9 cellular contexts compared by ENCODE assay signal in genomic region chr3:122975924-122976293, GRCh38. TPM values are rescaled to one million over a fixed set of nuclear protein-coding genes. Genes with fewer than 3 reads are reported as not detected.
DNase-seq lines count a peak whose midpoint lies in the region; ATAC-seq and TF ChIP-seq lines count a peak whose summit lies in the region.
"Had no signal": no experiment of that assay in that cellular context is flagged by ENCODE, and none has a peak within 500 bp of the region (broad histone marks: within the 10 kb centered on the region; RNA-seq: fewer than 3 reads in every experiment).

No MANE protein-coding gene starts in this region.

- 77 to 86% methylated on average over 4 of the region's 4 CpGs for WGBS in body of pancreas, 2 donors

- no peaks in the 10 kb centered on the region for H3K9me3 Mint-ChIP-seq in naive B cell

- H3K27ac ChIP-seq in body of pancreas, result no peak overlapping the region

- peaks cover 23 to 41% (median 33%) of the 10 kb centered on the region in 3 donors for H3K4me1 Mint-ChIP-seq in naive B cell

- DNase-seq in naive B cell, result no peak
- DNase-seq in T1000 (lab: John Stamatoyannopoulos, UW), result no peak
- DNase-seq in NCI-H774 (lab: John Stamatoyannopoulos, UW), result no peak
- DNase-seq in body of pancreas, result no peak
- DNase-seq: effector CD4-positive, alpha-beta T cell had no signal

- H3K4me3 Mint-ChIP-seq in naive B cell, result peak overlapping the region in 5 of 8 donors; percentile 54 to 87 (median 75)

- TF ChIP-seq POLR2A in body of pancreas (IDR thresholded peaks at IDR 0.05), result no peak

- H3K27ac Mint-ChIP-seq in naive B cell, result peak overlapping the region in 3 of 6 donors; percentile 3 to 40 (median 11)

- peaks cover 0 to 9% (median 6%) of the 10 kb centered on the region in 3 donors for H3K27me3 Mint-ChIP-seq in naive B cell

- no peaks in the 10 kb centered on the region for H3K9me3 ChIP-seq in body of pancreas

- H3K27me3 ChIP-seq in body of pancreas, result no peaks in the 10 kb centered on the region

- H3K36me3 Mint-ChIP-seq in naive B cell, result no peaks in the 10 kb centered on the region

- ATAC-seq in GM18868 (IDR thresholded peaks at IDR 0.05; ENCODE audit: unreplicated experiment) (peak; percentile 50), HG02678 (IDR thresholded peaks at IDR 0.05; ENCODE audit: unreplicated experiment) (peak; percentile 45), SK-N-SH treated with all-trans-retinoic acid at 6 μM for 48 hours (peak; percentile 18), naive B cell (ENCODE audit: low read depth in 2 of 2) (peak; percentile 66 to 70), GM21526 (IDR thresholded peaks at IDR 0.05; ENCODE audit: low FRiP score, unreplicated experiment) (no peak), body of pancreas (no peak)

- H3K4me1 ChIP-seq in body of pancreas, result no peaks in the 10 kb centered on the region

- no peaks in the 10 kb centered on the region for H3K36me3 ChIP-seq in body of pancreas (replicated peaks in 1 of 2; ENCODE audit: insufficient read depth in 1 of 2, low read depth in 2 of 2)

- intact Hi-C loops in body of pancreas (cut with DNase I), result no loop called here

- H3K4me3 ChIP-seq in body of pancreas, result no peak overlapping the region

- no peak for TF ChIP-seq CTCF in body of pancreas (IDR thresholded peaks at IDR 0.05)

TF ChIP-seq in SK-N-SH treated with all-trans-retinoic acid at 6 μM for 48 hours, 23 proteins besides CTCF, POLR2A, EP300 and RAD21:
- no peak for TF ChIP-seq ISL1 (CRISPR knock-in tag; IDR thresholded peaks at IDR 0.05)
- no peak for TF ChIP-seq ZFP3 (CRISPR knock-in tag; IDR thresholded peaks at IDR 0.05)
- no peak for TF ChIP-seq ZNF565 (CRISPR knock-in tag; conservative IDR thresholded peaks at IDR 0.05; ENCODE audit: low read depth)
- TF ChIP-seq PATZ1 (CRISPR knock-in tag; IDR thresholded peaks at IDR 0.05; ENCODE audit: borderline replicate concordance), result no peak
- TF ChIP-seq POU6F1 (CRISPR knock-in tag; IDR thresholded peaks at IDR 0.05; ENCODE audit: borderline replicate concordance, low read depth), result no peak
- TF ChIP-seq ZFP30 (CRISPR knock-in tag; IDR thresholded peaks at IDR 0.05), result no peak
- TF ChIP-seq CSRNP3 (CRISPR knock-in tag; IDR thresholded peaks at IDR 0.05), result no peak
- TF ChIP-seq BACH2 (CRISPR knock-in tag; IDR thresholded peaks at IDR 0.05; ENCODE audit: borderline replicate concordance), result no peak
- no peak for TF ChIP-seq OSR1 (CRISPR knock-in tag; IDR thresholded peaks at IDR 0.05)
TF ChIP-seq in SK-N-SH treated with all-trans-retinoic acid at 6 μM for 48 hours: peak in this region for 0.

RNA-seq across cellular contexts. Expression of gene SEMA5B, which starts 51.7 kb away (rescaled TPM):
- polyA plus RNA-seq in naive B cell (ENCODE audit: low read depth in 6 of 6), result not detected
- 10 to 100 TPM in 1 of 2 donors, 1 to 10 TPM in 1; 1.0 to 15.2 TPM for total RNA-seq in body of pancreas

Comparison
In these comparisons a context has a peak if more than half of its experiments do, and no peak if none do; other contexts are left out.
1. ATAC-seq: peak in GM18868 (single experiment), HG02678 (single experiment), SK-N-SH treated with all-trans-retinoic acid at 6 μM for 48 hours (single experiment) and naive B cell (2 of 2); none in GM21526 (single experiment) and body of pancreas (single experiment).